In genomic region chr1:17206196-17206595, GRCh38 we compare ENCODE assay signal across 25 cellular contexts. TPM values are rescaled to one million over a fixed set of nuclear protein-coding genes. Genes with fewer than 3 reads are reported as not detected.
"Had no signal": no experiment of that assay in that cellular context is flagged by ENCODE, and none has a peak within 500 bp of the region (broad histone marks: within the 10 kb centered on the region; RNA-seq: fewer than 3 reads in every experiment).

No MANE protein-coding gene starts in this region.

- H3K36me3 ChIP-seq: breast epithelium, colonic mucosa, heart right ventricle, right lobe of liver, stomach, suprapubic skin, tibial nerve, uterus, WERI-Rb-1 had no signal

- H3K4me1 ChIP-seq: breast epithelium, colonic mucosa, parathyroid adenoma, right lobe of liver, stomach, suprapubic skin, tibial nerve, uterus had no signal

- H2AFZ ChIP-seq: parathyroid adenoma had no signal

- H3K27ac ChIP-seq: breast epithelium, colonic mucosa, heart right ventricle, parathyroid adenoma, right lobe of liver, stomach, suprapubic skin, tibial nerve, uterus, WERI-Rb-1 had no signal

- H3K9me3 Mint-ChIP-seq: endodermal cell; naive thymus-derived CD8-positive, alpha-beta T cell; T-cell; T-helper 2 cell treated with Interferon-gamma antibody and Interleukin-4, amounts not matched to agents 5 μg/mL and 100 μg/mL, for 36 hours had no signal

- H3K4me3 ChIP-seq: breast epithelium, colonic mucosa, heart right ventricle, lung, right lobe of liver, skin epidermis, stomach, suprapubic skin, tibial nerve, uterus had no signal

- H3K27me3 ChIP-seq: breast epithelium, colonic mucosa, right lobe of liver, tibial nerve, uterus had no signal

- ATAC-seq: naive thymus-derived CD8-positive, alpha-beta T cell; T-cell had no signal

- H3K27ac Mint-ChIP-seq: activated naive CD8-positive, alpha-beta T cell; endodermal cell; T-helper 2 cell treated with Interferon-gamma antibody and Interleukin-4, amounts not matched to agents 5 μg/mL and 100 μg/mL, for 36 hours had no signal

- DNase-seq: activated CD4-positive, CD25-positive, alpha-beta regulatory T cell treated with anti-CD3 and anti-CD28 coated beads, Interleukin-2, amount 50 U/mL, for 72 hours; activated gamma-delta T cell treated with Interleukin-2 at 50 U/mL for 16 hours; activated T-cell treated with anti-CD3 and anti-CD28 coated beads, Interleukin-2, amount 50 U/mL, for 1 hour; amniotic stem cell; colonic mucosa; endodermal cell; foreskin fibroblast; heart right ventricle; stimulated activated CD4-positive, alpha-beta T cell treated with anti-CD3 and anti-CD28 coated beads, Interleukin-1b, Interleukin-23, amount 100 ng/mL, for 48 hours; stomach; T-cell; uterus; WERI-Rb-1 had no signal

- H3K4me3 Mint-ChIP-seq: activated naive CD8-positive, alpha-beta T cell; endodermal cell; naive thymus-derived CD8-positive, alpha-beta T cell; T-cell; T-helper 2 cell treated with Interferon-gamma antibody and Interleukin-4, amounts not matched to agents 5 μg/mL and 100 μg/mL, for 36 hours had no signal

- H3K36me3 Mint-ChIP-seq: T-cell had no signal

- H3K9ac ChIP-seq: parathyroid adenoma had no signal

- H3K9me3 ChIP-seq: breast epithelium, colonic mucosa, heart right ventricle, right lobe of liver, stomach, suprapubic skin, tibial nerve, uterus had no signal

- H3K79me2 ChIP-seq: parathyroid adenoma had no signal

RNA-seq across cellular contexts. Expression of gene PADI1, which starts 1.3 kb away (rescaled TPM):
- total RNA-seq: fibroblast of lung; heart right ventricle; left lobe of liver; lung; naive thymus-derived CD8-positive, alpha-beta T cell; T-cell; tibial nerve had no signal
- polyA plus RNA-seq: fibroblast of lung; naive thymus-derived CD8-positive, alpha-beta T cell had no signal

RNA-seq across cellular contexts. Expression of gene PADI3, which starts 42.7 kb away (rescaled TPM):
- total RNA-seq: breast epithelium; fibroblast of lung; heart right ventricle; left lobe of liver; lung; naive thymus-derived CD8-positive, alpha-beta T cell; right lobe of liver; stomach; T-cell; tibial nerve; uterus had no signal
- polyA plus RNA-seq: fibroblast of lung; heart right ventricle; naive thymus-derived CD8-positive, alpha-beta T cell had no signal
